9 cellular contexts compared by ENCODE assay signal in the genomic region with DNA sequence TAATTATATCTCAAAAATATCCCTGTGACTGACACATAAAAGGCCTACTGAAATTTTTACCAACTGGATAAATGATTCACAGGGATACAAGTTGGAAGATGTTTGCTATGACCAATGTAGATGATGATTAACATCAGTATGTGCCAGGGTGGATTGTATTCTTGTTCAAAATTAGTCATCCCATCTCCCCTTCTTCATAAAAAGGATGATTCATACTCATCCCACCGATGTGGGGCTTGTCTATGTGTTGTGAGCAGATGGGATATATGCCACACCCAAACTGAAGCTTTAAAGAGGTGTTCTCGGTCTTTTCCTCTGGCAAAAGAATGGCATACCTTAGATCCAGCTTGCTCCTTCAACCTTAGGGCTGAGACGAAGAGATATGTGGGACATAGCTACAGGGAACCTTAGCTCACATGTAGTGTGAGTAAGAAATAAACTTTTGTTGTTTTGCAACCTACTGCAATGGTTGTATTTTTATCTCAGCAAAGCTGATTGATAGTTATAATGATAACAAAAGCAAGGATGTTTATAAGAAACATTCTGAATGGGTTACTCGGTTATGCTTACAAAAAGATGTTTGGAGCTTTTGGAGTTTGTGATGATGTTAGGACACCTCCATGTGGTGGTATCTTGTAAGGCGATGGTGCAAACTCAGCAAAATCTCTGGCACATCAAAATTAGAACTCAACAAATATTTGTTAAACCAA. TPM values are rescaled to one million over a fixed set of nuclear protein-coding genes. Genes with fewer than 3 reads are reported as not detected.
DNase-seq lines count a peak whose midpoint lies in the region; ATAC-seq and TF ChIP-seq lines count a peak whose summit lies in the region.
"Had no signal": no experiment of that assay in that cellular context is flagged by ENCODE, and none has a peak within 500 bp of the region (broad histone marks: within the 10 kb centered on the region; RNA-seq: fewer than 3 reads in every experiment).

No MANE protein-coding gene starts in this region.

- H3K36me3 ChIP-seq in PC-3 (ENCODE audit: low read depth, low read length) (no peaks in the 10 kb centered on the region), transverse colon (no peaks in the 10 kb centered on the region)

- H3K4me2 ChIP-seq in PC-3 (ENCODE audit: low read length), result peak overlapping the region; percentile 71

- TF ChIP-seq CTCF in PC-3 (conservative IDR thresholded peaks at IDR 0.05; ENCODE audit: low read depth, low read length) (peak; percentile 83), fibroblast of pulmonary artery (IDR thresholded peaks at IDR 0.05; ENCODE audit: low read length, missing control alignments) (peak; percentile 74), transverse colon (IDR thresholded peaks at IDR 0.05) (peak; percentile 10 to 30 (median 26))

- no peak for TF ChIP-seq EP300 in transverse colon (IDR thresholded peaks at IDR 0.05; ENCODE audit: low read depth)

- H3K27ac ChIP-seq in PC-3 (ENCODE audit: low read length), result peak overlapping the region; percentile 86
- H3K27ac ChIP-seq in transverse colon, result no peak overlapping the region

- peaks cover 2% of the 10 kb centered on the region for H3K27me3 Mint-ChIP-seq in activated CD4-positive, alpha-beta T cell treated with anti-CD3 and anti-CD28 coated beads for 36 hours

- no peak for ATAC-seq in activated CD4-positive, alpha-beta T cell treated with anti-CD3 and anti-CD28 coated beads for 36 hours
- ATAC-seq in HG02759 (IDR thresholded peaks at IDR 0.05; ENCODE audit: unreplicated experiment), result peak; percentile 74
- peak; percentile 93 for ATAC-seq in PC-3

- no peak for TF ChIP-seq POLR2A in transverse colon (IDR thresholded peaks at IDR 0.05)

- H3F3A ChIP-seq in PC-3 (ENCODE audit: low read length, unreplicated experiment), result peaks cover 13% of the 10 kb centered on the region

- no peaks in the 10 kb centered on the region for H3K4me1 Mint-ChIP-seq in activated CD4-positive, alpha-beta T cell treated with anti-CD3 and anti-CD28 coated beads for 36 hours
- H3K4me1 Mint-ChIP-seq: brain had no signal

- in situ Hi-C loops in transverse colon (cut with MboI; ENCODE audit: low pct_ligation_motif_present in 1 of 4, low pct_unique_long_range_greater_than_20kb in 1 of 4, low sequenced_read_pairs in 3 of 4), result no loop called here

- H3K36me3 Mint-ChIP-seq in activated CD4-positive, alpha-beta T cell treated with anti-CD3 and anti-CD28 coated beads for 36 hours (ENCODE audit: low read depth), result no peaks in the 10 kb centered on the region
- H3K36me3 Mint-ChIP-seq: brain had no signal

- peak overlapping the region; percentile 49 for H3K9ac ChIP-seq in PC-3 (ENCODE audit: low read length)

- POLR2A ChIA-PET in activated CD4-positive, alpha-beta T cell treated with anti-CD3 and anti-CD28 coated beads for 36 hours (lab: Charles Lee), result no interaction called here
- POLR2A ChIA-PET in PC-3 (lab: Charles Lee; ENCODE audit: unreplicated experiment), result interaction anchor here (0.6 to 1.3 kb wide), 2 partner anchors 30 to 479 kb away, joined by 3 to 9 read pairs; partner anchors contain the start of genes GPATCH2 and SPATA17

- peak overlapping the region; percentile 35 for H2AFZ ChIP-seq in PC-3 (ENCODE audit: low read length)

- H4K20me1 ChIP-seq in PC-3 (ENCODE audit: low read length), result no peaks in the 10 kb centered on the region

- H3K79me2 ChIP-seq in PC-3 (ENCODE audit: low read length), result no peaks in the 10 kb centered on the region

- no TSS peak for BruUV-seq in PC-3 (replicated peaks; lab: Mats Ljungman, UMichigan)

- no peaks in the 10 kb centered on the region for H3K27me3 ChIP-seq in PC-3 (ENCODE audit: low read length)
- H3K27me3 ChIP-seq in transverse colon, result no peaks in the 10 kb centered on the region

- H3K4me3 ChIP-seq in PC-3 (ENCODE audit: low read length) (peak overlapping the region; percentile 48; the same call in 1 of the 2 replicates), fibroblast of pulmonary artery (replicated peaks; ENCODE audit: low read depth, low read length) (no peak overlapping the region), transverse colon (no peak overlapping the region)

- DNase-seq in activated CD4-positive, alpha-beta T cell treated with anti-CD3 and anti-CD28 coated beads for 36 hours, result peak; percentile 9
- DNase-seq in activated CD4-positive, alpha-beta T cell treated with anti-CD3 and anti-CD28 coated beads, Interleukin-2, amount 50 U/mL, for 4 hours, result no peak
- DNase-seq in PC-3, result peak; percentile 98
- DNase-seq in fibroblast of pulmonary artery (ENCODE audit: low read depth), result peak; percentile 66
- no peak for DNase-seq in transverse colon
- no peak for DNase-seq in globus pallidus (ENCODE audit: low spot score)
- DNase-seq in cortex of kidney (lab: John Stamatoyannopoulos, UW), result no peak

- no peaks in the 10 kb centered on the region for H3K9me3 ChIP-seq in PC-3 (ENCODE audit: low read length)
- no peaks in the 10 kb centered on the region for H3K9me3 ChIP-seq in transverse colon

- CTCF ChIA-PET in activated CD4-positive, alpha-beta T cell treated with anti-CD3 and anti-CD28 coated beads for 36 hours (lab: Charles Lee), result interaction anchor here (1.3 to 1.5 kb wide), 2 partner anchors 12 to 47 kb away, joined by 3 to 4 read pairs; no protein-coding TSS in a partner anchor
- CTCF ChIA-PET in PC-3 (lab: Charles Lee), result interaction anchor here (0.5 to 1.4 kb wide), 4 partner anchors 135 to 910 kb away, joined by 3 to 8 read pairs (median 4); no protein-coding TSS in a partner anchor

- no peak overlapping the region for H3K27ac Mint-ChIP-seq in activated CD4-positive, alpha-beta T cell treated with anti-CD3 and anti-CD28 coated beads for 36 hours
- H3K27ac Mint-ChIP-seq: brain had no signal

- H3K9me3 Mint-ChIP-seq in activated CD4-positive, alpha-beta T cell treated with anti-CD3 and anti-CD28 coated beads for 36 hours (ENCODE audit: low read depth), result no peaks in the 10 kb centered on the region

- WGBS in transverse colon (ENCODE audit: low coverage in 1 of 2), 2 donors, result 33 to 51% methylated on average over 3 to 5 of the region's 5 CpGs

- intact Hi-C loops in activated CD4-positive, alpha-beta T cell treated with anti-CD3 and anti-CD28 coated beads for 36 hours (cut with DNase I, micrococcal nuclease), result loop anchor here in 1 of 2 experiments (5.0 kb wide), 1 partner anchor 228 kb away; no protein-coding TSS in a partner anchor
- intact Hi-C loops in PC-3 (cut with micrococcal nuclease) (loop anchor here (1.0 to 5.0 kb wide), 6 partner anchors 30 to 910 kb away; partner anchors contain the start of genes GPATCH2 and SPATA17), transverse colon (cut with DNase I; ENCODE audit: low total_unique reads) (no loop called here)

- H3K4me1 ChIP-seq in PC-3 (ENCODE audit: insufficient read depth, low read length) (peaks cover 24% of the 10 kb centered on the region), transverse colon (no peaks in the 10 kb centered on the region)

- H3K4me3 Mint-ChIP-seq in activated CD4-positive, alpha-beta T cell treated with anti-CD3 and anti-CD28 coated beads for 36 hours, result no peak overlapping the region
- H3K4me3 Mint-ChIP-seq: brain had no signal

- no peaks in the 10 kb centered on the region for H3K9me2 ChIP-seq in PC-3 (replicated peaks; ENCODE audit: low read length)

RNA-seq across cellular contexts. Expression of gene SPATA17, which starts 29.4 kb away (rescaled TPM):
- total RNA-seq in activated CD4-positive, alpha-beta T cell treated with anti-CD3 and anti-CD28 coated beads for 36 hours, result under 1 TPM in 1 of 2 experiments, not detected in 1; 0.14 TPM
- 3.3 and 3.8 TPM in 2 replicates for total RNA-seq in PC-3 (2014; rRNA removed)
- total RNA-seq in transverse colon, result under 1 TPM in 2 of 4 donors, not detected in 2; under 0.01 TPM

RNA-seq across cellular contexts. Expression of gene GPATCH2, which starts 29.6 kb away (rescaled TPM):
- 1 to 10 TPM; 6.4 to 7.2 TPM for total RNA-seq in activated CD4-positive, alpha-beta T cell treated with anti-CD3 and anti-CD28 coated beads for 36 hours
- total RNA-seq in PC-3 (2014; rRNA removed) (11.9 and 17.2 TPM in 2 replicates), transverse colon (100 to 1,000 TPM in 1 of 4 donors, 10 to 100 TPM in 2, 1 to 10 TPM in 1; 8.6 to 248 (median 18.4) TPM)

Comparison
In these comparisons a context has a peak if more than half of its experiments do, and no peak if none do; other contexts are left out.
1. DNase-seq: peak in activated CD4-positive, alpha-beta T cell treated with anti-CD3 and anti-CD28 coated beads for 36 hours (single experiment), PC-3 (single experiment) and fibroblast of pulmonary artery (single experiment); none in activated CD4-positive, alpha-beta T cell treated with anti-CD3 and anti-CD28 coated beads, Interleukin-2, amount 50 U/mL, for 4 hours (0 of 2), transverse colon (single experiment), globus pallidus (single experiment) and cortex of kidney (single experiment).
2. CTCF ChIP-seq: peak in every context shown above with its lines; median percentile 83 in PC-3; 74 in fibroblast of pulmonary artery; 26 in transverse colon.